Comparison of ENCODE assay signal across 8 cellular contexts in genomic region chr19:45370410-45371204, GRCh38. TPM values are rescaled to one million over a fixed set of nuclear protein-coding genes. Genes with fewer than 3 reads are reported as not detected.
DNase-seq lines count a peak whose midpoint lies in the region; ATAC-seq and TF ChIP-seq lines count a peak whose summit lies in the region.

ERCC2 (minus strand) TSS chr19:45370573; CDS start chr19:45370540, 33 bp downstream.

- TF ChIP-seq POLR2A in GM19099 (IDR thresholded peaks at IDR 0.05; ENCODE audit: extremely low read depth, insufficient read length, low read depth), result peak; percentile 52

- DNase-seq in AG20443 (ENCODE audit: low spot score) (peak; percentile 100), NCI-H510A treated with DMSO at 0.1 percent for 48 hours (lab: John Stamatoyannopoulos, UW) (peak; percentile 96), choroid plexus epithelial cell (ENCODE audit: low read depth) (peak; percentile 99), kidney epithelial cell (ENCODE audit: low read depth) (peak; percentile 70)
- DNase-seq in activated CD4-positive, alpha-beta T cell treated with anti-CD3 and anti-CD28 coated beads for 24 hours (ENCODE audit: low read depth in 2 of 2), result peak; percentile 99 to 100
- DNase-seq in stimulated activated CD4-positive, alpha-beta T cell treated with anti-CD3 and anti-CD28 coated beads, Interleukin-15, amount 100 ng/mL, for 48 hours (ENCODE audit: low read depth in 2 of 2), result peak; percentile 99 to 100

- H3K36me3 ChIP-seq in kidney epithelial cell (ENCODE audit: control insufficient read depth, insufficient read depth, low read length), result no peaks in the 10 kb centered on the region

- H3K4me3 ChIP-seq in choroid plexus epithelial cell (ENCODE audit: low read depth, low read length), result peak within 1 kb of the TSS; percentile 86
- H3K4me3 ChIP-seq in kidney epithelial cell (ENCODE audit: low read depth, low read length), result peak within 1 kb of the TSS; percentile 61

- peak; percentile 97 for ATAC-seq in HG03432 (IDR thresholded peaks at IDR 0.05; ENCODE audit: unreplicated experiment)

- H3K27me3 ChIP-seq in kidney epithelial cell (ENCODE audit: control insufficient read depth, insufficient read depth, low read length), result no peaks in the 10 kb centered on the region

- TF ChIP-seq CTCF in choroid plexus epithelial cell (conservative IDR thresholded peaks at IDR 0.05; ENCODE audit: low read depth, low read length) (no peak), kidney epithelial cell (IDR thresholded peaks at IDR 0.05; ENCODE audit: insufficient read depth, low read length, poor library complexity, severe bottlenecking) (no peak)

RNA-seq across cellular contexts. Expression of gene ERCC2, which starts in this region (rescaled TPM):
- 18.5 and 28.6 TPM in 2 replicates for total RNA-seq in kidney epithelial cell

Comparison
In these comparisons a context has a peak if more than half of its experiments do, and no peak if none do; other contexts are left out.
1. Peak in every context shown above with its lines: DNase-seq, ATAC-seq and H3K4me3 ChIP-seq.